ENCODE assay signal across 2 cellular contexts in genomic region chr14:95261616-95262510, GRCh38.
TF ChIP-seq lines count a peak whose summit lies in the region.

No MANE protein-coding gene starts in this region.

TF ChIP-seq in liver, 16 proteins besides CTCF, POLR2A, EP300 and RAD21 (continued from another document):
- TF ChIP-seq, protein P1, sequence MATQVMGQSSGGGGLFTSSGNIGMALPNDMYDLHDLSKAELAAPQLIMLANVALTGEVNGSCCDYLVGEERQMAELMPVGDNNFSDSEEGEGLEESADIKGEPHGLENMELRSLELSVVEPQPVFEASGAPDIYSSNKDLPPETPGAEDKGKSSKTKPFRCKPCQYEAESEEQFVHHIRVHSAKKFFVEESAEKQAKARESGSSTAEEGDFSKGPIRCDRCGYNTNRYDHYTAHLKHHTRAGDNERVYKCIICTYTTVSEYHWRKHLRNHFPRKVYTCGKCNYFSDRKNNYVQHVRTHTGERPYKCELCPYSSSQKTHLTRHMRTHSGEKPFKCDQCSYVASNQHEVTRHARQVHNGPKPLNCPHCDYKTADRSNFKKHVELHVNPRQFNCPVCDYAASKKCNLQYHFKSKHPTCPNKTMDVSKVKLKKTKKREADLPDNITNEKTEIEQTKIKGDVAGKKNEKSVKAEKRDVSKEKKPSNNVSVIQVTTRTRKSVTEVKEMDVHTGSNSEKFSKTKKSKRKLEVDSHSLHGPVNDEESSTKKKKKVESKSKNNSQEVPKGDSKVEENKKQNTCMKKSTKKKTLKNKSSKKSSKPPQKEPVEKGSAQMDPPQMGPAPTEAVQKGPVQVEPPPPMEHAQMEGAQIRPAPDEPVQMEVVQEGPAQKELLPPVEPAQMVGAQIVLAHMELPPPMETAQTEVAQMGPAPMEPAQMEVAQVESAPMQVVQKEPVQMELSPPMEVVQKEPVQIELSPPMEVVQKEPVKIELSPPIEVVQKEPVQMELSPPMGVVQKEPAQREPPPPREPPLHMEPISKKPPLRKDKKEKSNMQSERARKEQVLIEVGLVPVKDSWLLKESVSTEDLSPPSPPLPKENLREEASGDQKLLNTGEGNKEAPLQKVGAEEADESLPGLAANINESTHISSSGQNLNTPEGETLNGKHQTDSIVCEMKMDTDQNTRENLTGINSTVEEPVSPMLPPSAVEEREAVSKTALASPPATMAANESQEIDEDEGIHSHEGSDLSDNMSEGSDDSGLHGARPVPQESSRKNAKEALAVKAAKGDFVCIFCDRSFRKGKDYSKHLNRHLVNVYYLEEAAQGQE (IDR thresholded peaks at IDR 0.05) = no peak
- TF ChIP-seq YY1 (IDR thresholded peaks at IDR 0.05) = no peak
- TF ChIP-seq HNF4A (conservative IDR thresholded peaks at IDR 0.05) = peak; percentile 43 to 65
- TF ChIP-seq SP1 (IDR thresholded peaks at IDR 0.05) = peak; percentile 66
- TF ChIP-seq ZBTB33 (IDR thresholded peaks at IDR 0.05) = no peak
- peak; percentile 86 to 88 for TF ChIP-seq RXRA (IDR thresholded peaks at IDR 0.05)
- no peak for TF ChIP-seq GABPA (IDR thresholded peaks at IDR 0.05 in 1 of 2, conservative IDR thresholded peaks at IDR 0.05 in 1 of 2)
- peak; percentile 39 to 68 for TF ChIP-seq JUND (IDR thresholded peaks at IDR 0.05)
- TF ChIP-seq FOXA1 (IDR thresholded peaks at IDR 0.05) = no peak
- TF ChIP-seq NR2F2 (IDR thresholded peaks at IDR 0.05) = no peak
- no peak for TF ChIP-seq HNF4G (IDR thresholded peaks at IDR 0.05)
- TF ChIP-seq FOXA2 (IDR thresholded peaks at IDR 0.05) = peak; percentile 17
- TF ChIP-seq, protein P2, sequence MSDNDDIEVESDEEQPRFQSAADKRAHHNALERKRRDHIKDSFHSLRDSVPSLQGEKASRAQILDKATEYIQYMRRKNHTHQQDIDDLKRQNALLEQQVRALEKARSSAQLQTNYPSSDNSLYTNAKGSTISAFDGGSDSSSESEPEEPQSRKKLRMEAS (IDR thresholded peaks at IDR 0.05) = peak; percentile 2
- TF ChIP-seq ATF3 (IDR thresholded peaks at IDR 0.05) = peak; percentile 77
TF ChIP-seq in liver: peak in this region for 8.

TF ChIP-seq in HepG2, 621 proteins besides CTCF, POLR2A, EP300 and RAD21 (continued from another document):
- TF ChIP-seq ZNF10 (CRISPR knock-in tag; IDR thresholded peaks at IDR 0.05; ENCODE audit: borderline replicate concordance, low read depth) (no peak), ZNF296 (CRISPR knock-in tag; conservative IDR thresholded peaks at IDR 0.05) (no peak), SIX4 (CRISPR knock-in tag; IDR thresholded peaks at IDR 0.05) (no peak), RARA (CRISPR knock-in tag; IDR thresholded peaks at IDR 0.05) (no peak), TCF12 (IDR thresholded peaks at IDR 0.05) (no peak), TCF12 (CRISPR knock-in tag; IDR thresholded peaks at IDR 0.05) (no peak), SRSF9 (IDR thresholded peaks at IDR 0.05; ENCODE audit: borderline replicate concordance, insufficient read depth, low read depth, low read length, poor library complexity, severe bottlenecking) (no peak), RNF2 (conservative IDR thresholded peaks at IDR 0.05; ENCODE audit: low read depth) (no peak), SNAPC2 (CRISPR knock-in tag; IDR thresholded peaks at IDR 0.05) (no peak), ZKSCAN5 (CRISPR knock-in tag; IDR thresholded peaks at IDR 0.05) (no peak)
